9 cellular contexts compared by ENCODE assay signal in the genomic region with DNA sequence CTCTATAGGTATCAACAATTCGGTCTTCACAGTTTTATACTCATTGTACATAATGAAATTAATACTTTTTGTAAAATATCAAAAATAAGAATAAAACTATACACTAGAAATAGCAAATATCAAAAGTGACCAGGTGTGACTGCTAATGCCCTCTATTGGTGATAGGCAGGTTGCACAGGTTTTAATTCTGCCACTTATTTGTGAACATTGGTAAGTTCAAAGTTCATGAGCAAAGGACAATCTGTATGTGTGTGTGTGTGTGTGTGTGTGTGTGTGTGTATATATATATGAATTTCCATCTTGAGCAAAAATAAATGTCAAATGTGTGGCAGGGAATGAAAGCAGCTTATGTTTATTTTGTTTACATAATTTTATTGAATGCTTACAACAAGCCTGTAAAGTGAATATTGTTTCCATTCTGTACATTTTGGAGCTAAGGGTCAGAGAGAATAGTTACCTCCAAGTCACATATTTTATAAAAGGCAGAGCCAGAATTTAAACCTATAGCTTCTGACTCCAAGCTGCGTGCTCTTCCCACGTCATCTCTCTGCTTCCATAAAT.
DNase-seq lines count a peak whose midpoint lies in the region; ATAC-seq lines count a peak whose summit lies in the region.
"Had no signal": no experiment of that assay in that cellular context is flagged by ENCODE, and none has a peak within 500 bp of the region (broad histone marks: within the 10 kb centered on the region; RNA-seq: fewer than 3 reads in every experiment).

No MANE protein-coding gene starts in this region.

- DNase-seq in ELR (ENCODE audit: low read depth) (peak; percentile 44), NCI-H748 treated with DMSO at 0.1 percent for 48 hours (lab: John Stamatoyannopoulos, UW) (peak; percentile 5), iPS-NIHi11 (ENCODE audit: low spot score) (peak; percentile 24), NCI-H1436 (lab: John Stamatoyannopoulos, UW) (no peak), NCI-H2196 (lab: John Stamatoyannopoulos, UW; ENCODE audit: unreplicated experiment) (no peak)
- no peak for DNase-seq in activated CD4-positive, alpha-beta T cell treated with anti-CD3 and anti-CD28 coated beads for 48 hours
- DNase-seq: natural killer cell had no signal

- ATAC-seq in GM21360 (IDR thresholded peaks at IDR 0.05; ENCODE audit: unreplicated experiment), result peak; percentile 75
- ATAC-seq in GM21526 (IDR thresholded peaks at IDR 0.05; ENCODE audit: low FRiP score, unreplicated experiment), result no peak
- ATAC-seq: natural killer cell had no signal

Comparison
In these comparisons a context has a peak if more than half of its experiments do, and no peak if none do; other contexts are left out.
1. DNase-seq: peak in ELR (single experiment), NCI-H748 treated with DMSO at 0.1 percent for 48 hours (single experiment) and iPS-NIHi11 (single experiment); none in NCI-H1436 (single experiment), activated CD4-positive, alpha-beta T cell treated with anti-CD3 and anti-CD28 coated beads for 48 hours (single experiment) and NCI-H2196 (single experiment).